1 cellular context compared by ENCODE assay signal in the genomic region with DNA sequence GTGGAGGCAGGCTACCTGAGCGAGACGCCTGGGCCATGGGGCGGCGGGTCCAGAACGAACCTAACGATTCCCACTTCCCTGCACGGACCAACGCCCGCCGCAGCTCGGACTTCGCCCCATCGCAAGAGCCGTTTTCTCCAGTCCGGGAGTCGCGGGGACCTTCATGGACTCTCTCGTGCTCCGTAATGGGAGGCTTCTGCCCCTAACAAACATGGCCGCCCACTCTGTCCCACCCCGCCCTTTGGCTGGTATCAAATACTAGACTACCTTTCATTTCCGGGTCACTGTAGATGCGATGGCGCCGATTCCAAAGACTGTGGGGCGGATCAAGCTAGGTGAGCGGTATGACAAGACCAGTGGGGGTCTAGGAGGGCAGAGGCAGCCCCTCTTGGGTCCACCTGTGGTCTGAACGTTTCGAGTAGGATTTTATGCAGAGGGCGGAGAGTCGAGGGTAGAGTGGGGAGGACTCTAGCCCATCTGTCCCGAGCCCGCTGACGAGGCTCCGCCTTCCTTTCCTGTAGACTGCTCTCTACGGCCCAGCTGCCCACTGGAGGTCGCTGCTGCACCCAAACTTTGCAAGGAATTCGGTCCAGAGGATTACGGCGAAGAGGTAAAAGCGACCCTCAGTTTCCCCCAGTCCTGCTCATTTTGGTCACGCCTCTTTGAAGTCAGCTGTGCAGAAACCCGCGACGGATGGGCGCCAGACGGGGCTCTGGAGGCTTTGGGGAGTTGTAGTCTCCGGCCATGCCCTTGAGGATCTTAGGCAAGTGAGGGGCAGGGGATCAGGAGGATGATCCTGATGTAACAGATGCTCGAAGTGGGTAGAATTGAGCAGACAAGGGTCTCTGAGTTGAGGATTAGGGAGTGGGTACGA.
TF ChIP-seq lines count a peak whose summit lies in the region.

A gene with protein sequence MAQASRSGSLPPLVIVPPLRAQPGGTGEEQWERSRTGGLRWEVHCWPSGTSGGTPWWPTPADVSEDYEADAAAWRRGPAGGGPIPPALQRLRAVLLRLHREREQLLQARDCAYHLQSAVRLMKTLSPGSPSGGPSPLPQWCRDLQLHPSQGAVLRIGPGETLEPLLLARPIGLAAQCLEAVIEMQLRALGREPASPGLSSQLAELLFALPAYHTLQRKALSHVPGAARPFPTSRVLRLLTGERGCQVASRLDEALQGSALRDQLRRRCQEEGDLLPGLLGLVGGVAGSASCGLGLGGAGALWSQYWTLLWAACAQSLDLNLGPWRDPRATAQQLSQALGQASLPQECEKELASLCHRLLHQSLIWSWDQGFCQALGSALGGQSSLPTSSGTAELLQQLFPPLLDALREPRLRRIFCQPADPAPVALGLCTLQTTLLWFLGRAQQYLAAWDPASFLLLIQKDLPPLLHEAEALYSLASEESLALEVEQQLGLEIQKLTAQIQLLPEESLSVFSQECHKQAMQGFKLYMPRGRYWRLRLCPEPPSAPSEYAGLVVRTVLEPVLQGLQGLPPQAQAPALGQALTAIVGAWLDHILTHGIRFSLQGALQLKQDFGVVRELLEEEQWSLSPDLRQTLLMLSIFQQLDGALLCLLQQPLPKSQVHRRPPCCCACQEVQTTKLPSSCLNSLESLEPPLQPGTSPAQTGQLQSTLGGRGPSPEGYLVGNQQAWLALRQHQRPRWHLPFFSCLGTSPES (minus strand): TSS at position 198 of the 874 bp plus-strand sequence. CDS start 161 bp downstream, at position 37.
A gene (plus strand): TSS at position 281 of the 874 bp plus-strand sequence. CDS start 15 bp downstream, at position 296.

TF ChIP-seq in K562, 482 proteins besides CTCF, POLR2A, EP300 and RAD21 (continued from another document and continues in another):
- TF ChIP-seq TGIF2 (CRISPR knock-in tag; IDR thresholded peaks at IDR 0.05) (0 out of 2 replicates have a peak, but pooled peaks have one; percentile 70), ZNF217 (CRISPR knock-in tag; IDR thresholded peaks at IDR 0.05) (no peak), ZKSCAN8 (CRISPR knock-in tag; IDR thresholded peaks at IDR 0.05) (no peak), PHF8 (IDR thresholded peaks at IDR 0.05; ENCODE audit: borderline replicate concordance, low read length) (peak; percentile 63; the same call in 1 of the 2 replicates), RB1 (IDR thresholded peaks at IDR 0.05; ENCODE audit: low read depth) (peak; percentile 61), NR2C2 (CRISPR knock-in tag; IDR thresholded peaks at IDR 0.05) (peak; percentile 99), NR2C2 (tag; IDR thresholded peaks at IDR 0.05) (peak; percentile 100), MTA2 (IDR thresholded peaks at IDR 0.05; ENCODE audit: low read depth) (peak; percentile 76), TEAD1 (CRISPR knock-in tag; IDR thresholded peaks at IDR 0.05) (peak; percentile 27 to 58; a peak in 1 of 4 replicates), RBFOX2 (IDR thresholded peaks at IDR 0.05; ENCODE audit: low read depth, low read length) (peak; percentile 83), POLR2H (tag; IDR thresholded peaks at IDR 0.05; ENCODE audit: low read depth) (peak; percentile 12; the same call in 1 of the 2 replicates), TARDBP (IDR thresholded peaks at IDR 0.05) (0 out of 2 replicates have a peak, but pooled peaks have one; percentile 44), RFX7 (CRISPR knock-in tag; IDR thresholded peaks at IDR 0.05) (no peak), ZNF24 (IDR thresholded peaks at IDR 0.05) (0 out of 2 replicates have a peak, but pooled peaks have one; percentile 29), SMC3 (conservative IDR thresholded peaks at IDR 0.05; ENCODE audit: insufficient read depth, low read depth, low read length) (peak; percentile 83), SPI1 (IDR thresholded peaks at IDR 0.05; ENCODE audit: borderline replicate concordance, low read depth, low read length) (0 out of 2 replicates have a peak, but pooled peaks have one; percentile 24), GABPA (tag; conservative IDR thresholded peaks at IDR 0.05; ENCODE audit: low read depth) (peak; percentile 98), JUND (IDR thresholded peaks at IDR 0.05; ENCODE audit: borderline replicate concordance, low read depth, low read length) (peak; percentile 59; the same call in 1 of the 2 replicates), JUND (tag; IDR thresholded peaks at IDR 0.05; ENCODE audit: borderline replicate concordance, low read depth, low read length) (peak; percentile 14; the same call in 2 of the 3 replicates), CBFB (CRISPR knock-in tag; IDR thresholded peaks at IDR 0.05) (0 out of 2 replicates have a peak, but pooled peaks have one; percentile 42), SP1 (CRISPR knock-in tag; IDR thresholded peaks at IDR 0.05) (peak; percentile 76), KLF6 (CRISPR knock-in tag; IDR thresholded peaks at IDR 0.05; ENCODE audit: borderline replicate concordance) (peak; percentile 32; the same call in 1 of the 2 replicates), NFE2 (IDR thresholded peaks at IDR 0.05; ENCODE audit: low read depth) (0 out of 2 replicates have a peak, but pooled peaks have one; percentile 35), FOXK1 (CRISPR knock-in tag; IDR thresholded peaks at IDR 0.05; ENCODE audit: borderline replicate concordance) (0 out of 2 replicates have a peak, but pooled peaks have one; percentile 34), NFRKB (IDR thresholded peaks at IDR 0.05; ENCODE audit: low read depth) (peak; percentile 95), NCOR1 (IDR thresholded peaks at IDR 0.05) (peak; percentile 78)
- TF ChIP-seq, protein P1, sequence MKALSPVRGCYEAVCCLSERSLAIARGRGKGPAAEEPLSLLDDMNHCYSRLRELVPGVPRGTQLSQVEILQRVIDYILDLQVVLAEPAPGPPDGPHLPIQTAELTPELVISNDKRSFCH (CRISPR knock-in tag; IDR thresholded peaks at IDR 0.05) = no peak
- TF ChIP-seq, protein P1 (tag; IDR thresholded peaks at IDR 0.05) = no peak
- TF ChIP-seq, protein P2, sequence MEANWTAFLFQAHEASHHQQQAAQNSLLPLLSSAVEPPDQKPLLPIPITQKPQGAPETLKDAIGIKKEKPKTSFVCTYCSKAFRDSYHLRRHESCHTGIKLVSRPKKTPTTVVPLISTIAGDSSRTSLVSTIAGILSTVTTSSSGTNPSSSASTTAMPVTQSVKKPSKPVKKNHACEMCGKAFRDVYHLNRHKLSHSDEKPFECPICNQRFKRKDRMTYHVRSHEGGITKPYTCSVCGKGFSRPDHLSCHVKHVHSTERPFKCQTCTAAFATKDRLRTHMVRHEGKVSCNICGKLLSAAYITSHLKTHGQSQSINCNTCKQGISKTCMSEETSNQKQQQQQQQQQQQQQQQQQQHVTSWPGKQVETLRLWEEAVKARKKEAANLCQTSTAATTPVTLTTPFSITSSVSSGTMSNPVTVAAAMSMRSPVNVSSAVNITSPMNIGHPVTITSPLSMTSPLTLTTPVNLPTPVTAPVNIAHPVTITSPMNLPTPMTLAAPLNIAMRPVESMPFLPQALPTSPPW (CRISPR knock-in tag; IDR thresholded peaks at IDR 0.05) = peak; percentile 78
- TF ChIP-seq, protein P3, sequence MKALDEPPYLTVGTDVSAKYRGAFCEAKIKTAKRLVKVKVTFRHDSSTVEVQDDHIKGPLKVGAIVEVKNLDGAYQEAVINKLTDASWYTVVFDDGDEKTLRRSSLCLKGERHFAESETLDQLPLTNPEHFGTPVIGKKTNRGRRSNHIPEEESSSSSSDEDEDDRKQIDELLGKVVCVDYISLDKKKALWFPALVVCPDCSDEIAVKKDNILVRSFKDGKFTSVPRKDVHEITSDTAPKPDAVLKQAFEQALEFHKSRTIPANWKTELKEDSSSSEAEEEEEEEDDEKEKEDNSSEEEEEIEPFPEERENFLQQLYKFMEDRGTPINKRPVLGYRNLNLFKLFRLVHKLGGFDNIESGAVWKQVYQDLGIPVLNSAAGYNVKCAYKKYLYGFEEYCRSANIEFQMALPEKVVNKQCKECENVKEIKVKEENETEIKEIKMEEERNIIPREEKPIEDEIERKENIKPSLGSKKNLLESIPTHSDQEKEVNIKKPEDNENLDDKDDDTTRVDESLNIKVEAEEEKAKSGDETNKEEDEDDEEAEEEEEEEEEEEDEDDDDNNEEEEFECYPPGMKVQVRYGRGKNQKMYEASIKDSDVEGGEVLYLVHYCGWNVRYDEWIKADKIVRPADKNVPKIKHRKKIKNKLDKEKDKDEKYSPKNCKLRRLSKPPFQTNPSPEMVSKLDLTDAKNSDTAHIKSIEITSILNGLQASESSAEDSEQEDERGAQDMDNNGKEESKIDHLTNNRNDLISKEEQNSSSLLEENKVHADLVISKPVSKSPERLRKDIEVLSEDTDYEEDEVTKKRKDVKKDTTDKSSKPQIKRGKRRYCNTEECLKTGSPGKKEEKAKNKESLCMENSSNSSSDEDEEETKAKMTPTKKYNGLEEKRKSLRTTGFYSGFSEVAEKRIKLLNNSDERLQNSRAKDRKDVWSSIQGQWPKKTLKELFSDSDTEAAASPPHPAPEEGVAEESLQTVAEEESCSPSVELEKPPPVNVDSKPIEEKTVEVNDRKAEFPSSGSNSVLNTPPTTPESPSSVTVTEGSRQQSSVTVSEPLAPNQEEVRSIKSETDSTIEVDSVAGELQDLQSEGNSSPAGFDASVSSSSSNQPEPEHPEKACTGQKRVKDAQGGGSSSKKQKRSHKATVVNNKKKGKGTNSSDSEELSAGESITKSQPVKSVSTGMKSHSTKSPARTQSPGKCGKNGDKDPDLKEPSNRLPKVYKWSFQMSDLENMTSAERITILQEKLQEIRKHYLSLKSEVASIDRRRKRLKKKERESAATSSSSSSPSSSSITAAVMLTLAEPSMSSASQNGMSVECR (CRISPR knock-in tag; IDR thresholded peaks at IDR 0.05) = peak; percentile 76; the same call in 1 of the 2 replicates
- TF ChIP-seq, protein P4, sequence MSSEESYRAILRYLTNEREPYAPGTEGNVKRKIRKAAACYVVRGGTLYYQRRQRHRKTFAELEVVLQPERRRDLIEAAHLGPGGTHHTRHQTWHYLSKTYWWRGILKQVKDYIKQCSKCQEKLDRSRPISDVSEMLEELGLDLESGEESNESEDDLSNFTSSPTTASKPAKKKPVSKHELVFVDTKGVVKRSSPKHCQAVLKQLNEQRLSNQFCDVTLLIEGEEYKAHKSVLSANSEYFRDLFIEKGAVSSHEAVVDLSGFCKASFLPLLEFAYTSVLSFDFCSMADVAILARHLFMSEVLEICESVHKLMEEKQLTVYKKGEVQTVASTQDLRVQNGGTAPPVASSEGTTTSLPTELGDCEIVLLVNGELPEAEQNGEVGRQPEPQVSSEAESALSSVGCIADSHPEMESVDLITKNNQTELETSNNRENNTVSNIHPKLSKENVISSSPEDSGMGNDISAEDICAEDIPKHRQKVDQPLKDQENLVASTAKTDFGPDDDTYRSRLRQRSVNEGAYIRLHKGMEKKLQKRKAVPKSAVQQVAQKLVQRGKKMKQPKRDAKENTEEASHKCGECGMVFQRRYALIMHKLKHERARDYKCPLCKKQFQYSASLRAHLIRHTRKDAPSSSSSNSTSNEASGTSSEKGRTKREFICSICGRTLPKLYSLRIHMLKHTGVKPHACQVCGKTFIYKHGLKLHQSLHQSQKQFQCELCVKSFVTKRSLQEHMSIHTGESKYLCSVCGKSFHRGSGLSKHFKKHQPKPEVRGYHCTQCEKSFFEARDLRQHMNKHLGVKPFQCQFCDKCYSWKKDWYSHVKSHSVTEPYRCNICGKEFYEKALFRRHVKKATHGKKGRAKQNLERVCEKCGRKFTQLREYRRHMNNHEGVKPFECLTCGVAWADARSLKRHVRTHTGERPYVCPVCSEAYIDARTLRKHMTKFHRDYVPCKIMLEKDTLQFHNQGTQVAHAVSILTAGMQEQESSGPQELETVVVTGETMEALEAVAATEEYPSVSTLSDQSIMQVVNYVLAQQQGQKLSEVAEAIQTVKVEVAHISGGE (CRISPR knock-in tag; IDR thresholded peaks at IDR 0.05) = peak in 2 of 3 experiments; percentile 7 to 96; a peak in 2 of 6 replicates
- TF ChIP-seq, protein P5, sequence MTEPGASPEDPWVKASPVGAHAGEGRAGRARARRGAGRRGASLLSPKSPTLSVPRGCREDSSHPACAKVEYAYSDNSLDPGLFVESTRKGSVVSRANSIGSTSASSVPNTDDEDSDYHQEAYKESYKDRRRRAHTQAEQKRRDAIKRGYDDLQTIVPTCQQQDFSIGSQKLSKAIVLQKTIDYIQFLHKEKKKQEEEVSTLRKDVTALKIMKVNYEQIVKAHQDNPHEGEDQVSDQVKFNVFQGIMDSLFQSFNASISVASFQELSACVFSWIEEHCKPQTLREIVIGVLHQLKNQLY (CRISPR knock-in tag; conservative IDR thresholded peaks at IDR 0.05) = no peak
- TF ChIP-seq, protein P6, sequence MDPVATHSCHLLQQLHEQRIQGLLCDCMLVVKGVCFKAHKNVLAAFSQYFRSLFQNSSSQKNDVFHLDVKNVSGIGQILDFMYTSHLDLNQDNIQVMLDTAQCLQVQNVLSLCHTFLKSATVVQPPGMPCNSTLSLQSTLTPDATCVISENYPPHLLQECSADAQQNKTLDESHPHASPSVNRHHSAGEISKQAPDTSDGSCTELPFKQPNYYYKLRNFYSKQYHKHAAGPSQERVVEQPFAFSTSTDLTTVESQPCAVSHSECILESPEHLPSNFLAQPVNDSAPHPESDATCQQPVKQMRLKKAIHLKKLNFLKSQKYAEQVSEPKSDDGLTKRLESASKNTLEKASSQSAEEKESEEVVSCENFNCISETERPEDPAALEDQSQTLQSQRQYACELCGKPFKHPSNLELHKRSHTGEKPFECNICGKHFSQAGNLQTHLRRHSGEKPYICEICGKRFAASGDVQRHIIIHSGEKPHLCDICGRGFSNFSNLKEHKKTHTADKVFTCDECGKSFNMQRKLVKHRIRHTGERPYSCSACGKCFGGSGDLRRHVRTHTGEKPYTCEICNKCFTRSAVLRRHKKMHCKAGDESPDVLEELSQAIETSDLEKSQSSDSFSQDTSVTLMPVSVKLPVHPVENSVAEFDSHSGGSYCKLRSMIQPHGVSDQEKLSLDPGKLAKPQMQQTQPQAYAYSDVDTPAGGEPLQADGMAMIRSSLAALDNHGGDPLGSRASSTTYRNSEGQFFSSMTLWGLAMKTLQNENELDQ (CRISPR knock-in tag; IDR thresholded peaks at IDR 0.05; ENCODE audit: borderline replicate concordance) = no peak
